ENCODE assay signal across 1 cellular context in genomic region chr6:105911106-105911629, GRCh38.
TF ChIP-seq lines count a peak whose summit lies in the region.

No MANE protein-coding gene starts in this region.

TF ChIP-seq in GM23338, 12 proteins besides CTCF, POLR2A, EP300 and RAD21 (continued from another document):
- TF ChIP-seq REST (IDR thresholded peaks at IDR 0.05; ENCODE audit: unreplicated experiment), result no peak
- TF ChIP-seq EZH2phosphoT487 (IDR thresholded peaks at IDR 0.05; ENCODE audit: unreplicated experiment), result no peak
- no peak for TF ChIP-seq STAT1 (IDR thresholded peaks at IDR 0.05; ENCODE audit: unreplicated experiment)
- no peak for TF ChIP-seq POLR2AphosphoS5 (IDR thresholded peaks at IDR 0.05; ENCODE audit: low read depth)
- TF ChIP-seq JUNB (IDR thresholded peaks at IDR 0.05; ENCODE audit: unreplicated experiment), result no peak
- no peak for TF ChIP-seq ZNF462 (CRISPR knock-in tag; IDR thresholded peaks at IDR 0.05)
TF ChIP-seq in GM23338: peak in this region for 0.
